In genomic region chr2:9380702-9381628, GRCh38 we compare ENCODE assay signal across 10 cellular contexts. TPM values are rescaled to one million over a fixed set of nuclear protein-coding genes. Genes with fewer than 3 reads are reported as not detected.
DNase-seq lines count a peak whose midpoint lies in the region; FAIRE-seq and TF ChIP-seq lines count a peak whose summit lies in the region.
"Had no signal": no experiment of that assay in that cellular context is flagged by ENCODE, and none has a peak within 500 bp of the region (broad histone marks: within the 10 kb centered on the region; RNA-seq: fewer than 3 reads in every experiment).

No MANE protein-coding gene starts in this region.

- H3K36me3 ChIP-seq in endothelial cell of umbilical vein (ENCODE audit: control insufficient read depth in 2 of 2, extremely low read depth in 1 of 2, insufficient read depth in 2 of 2, low read length in 2 of 2) (peaks cover 14 to 42% of the 10 kb centered on the region in 2 experiments), muscle layer of duodenum (ENCODE audit: control insufficient read depth in 1 of 2, insufficient read depth in 2 of 2, low read length in 2 of 2) (peaks cover 10 to 37% of the 10 kb centered on the region in 2 donors), testis (ENCODE audit: low read depth, missing control alignments) (no peaks in the 10 kb centered on the region)

- H3K27me3 ChIP-seq in endothelial cell of umbilical vein (ENCODE audit: control insufficient read depth in 2 of 2, insufficient read depth in 2 of 2, low read length in 2 of 2) = no peaks in the 10 kb centered on the region
- H3K27me3 ChIP-seq in muscle layer of duodenum (ENCODE audit: low read depth, low read length) = no peaks in the 10 kb centered on the region
- H3K27me3 ChIP-seq in testis = no peaks in the 10 kb centered on the region

- no peaks in the 10 kb centered on the region for H3K79me2 ChIP-seq in endothelial cell of umbilical vein (ENCODE audit: control insufficient read depth, insufficient read depth, low read length)

- H3K27ac ChIP-seq in endothelial cell of umbilical vein (ENCODE audit: insufficient read depth, low read depth, low read length) (peak overlapping the region; percentile 46), muscle layer of duodenum (ENCODE audit: low read length) (peak overlapping the region; percentile 56), testis (no peak overlapping the region)
- H3K27ac ChIP-seq: VCaP had no signal

- TF ChIP-seq POLR2A in endothelial cell of umbilical vein (IDR thresholded peaks at IDR 0.05; ENCODE audit: low read depth, low read length) (no peak), testis (IDR thresholded peaks at IDR 0.05) (no peak)

- no peaks in the 10 kb centered on the region for H3K9me3 ChIP-seq in endothelial cell of umbilical vein (replicated peaks; ENCODE audit: control insufficient read depth, insufficient read depth, low read length)
- H3K9me3 ChIP-seq in muscle layer of duodenum (ENCODE audit: control insufficient read depth in 1 of 2, low read length in 2 of 2) = no peaks in the 10 kb centered on the region
- H3K9me3 ChIP-seq in testis = no peaks in the 10 kb centered on the region

- TF ChIP-seq CTCF in AG04449 (IDR thresholded peaks at IDR 0.05; ENCODE audit: insufficient read depth, low read length, missing control alignments) (no peak), endothelial cell of umbilical vein (IDR thresholded peaks at IDR 0.05; ENCODE audit: extremely low read depth in 1 of 2, insufficient read depth in 1 of 2, low read depth in 1 of 2, low read length in 2 of 2) (no peak), testis (IDR thresholded peaks at IDR 0.05) (no peak)

- BruUV-seq in endothelial cell of umbilical vein (replicated peaks; lab: Mats Ljungman, UMichigan) = TSS peak; percentile 16

- peak; percentile 64 for FAIRE-seq in endothelial cell of umbilical vein (lab: Jason Lieb, UNC)

- POLR2A ChIA-PET in AG04449 (lab: Yijun Ruan, JAX) = no interaction called here
- POLR2A ChIA-PET in endothelial cell of umbilical vein (lab: Charles Lee) = no interaction called here
- POLR2A ChIA-PET in HEK293T (lab: Yijun Ruan, JAX) = no interaction called here

- no peak overlapping the region for H3K4me3 ChIP-seq in AG04449 (ENCODE audit: low read depth, low read length)
- no peak overlapping the region for H3K4me3 ChIP-seq in endothelial cell of umbilical vein (replicated peaks in 1 of 3; ENCODE audit: insufficient read depth in 1 of 3, low read depth in 1 of 3, low read length in 3 of 3)
- no peak overlapping the region for H3K4me3 ChIP-seq in muscle layer of duodenum (ENCODE audit: low read depth in 1 of 2, low read length in 2 of 2)
- H3K4me3 ChIP-seq in testis = no peak overlapping the region

- CTCF ChIA-PET in AG04449 (lab: Yijun Ruan, JAX) (interaction anchor here (1.1 to 2.8 kb wide), 4 partner anchors 9 to 239 kb away, joined by 4 to 22 read pairs (median 6); no protein-coding TSS in a partner anchor), endothelial cell of umbilical vein (lab: Charles Lee) (interaction anchor here (1.2 to 2.2 kb wide), 2 partner anchors 22 to 238 kb away, joined by 3 to 7 read pairs; no protein-coding TSS in a partner anchor), HEK293T (lab: Yijun Ruan, JAX) (interaction anchor here (1.0 kb wide), 1 partner anchor 10 kb away, joined by 3 read pairs; no protein-coding TSS in a partner anchor)

- H3K4me1 ChIP-seq in endothelial cell of umbilical vein (ENCODE audit: control insufficient read depth, extremely low read depth, insufficient read depth, low read length) (peaks cover 12% of the 10 kb centered on the region), muscle layer of duodenum (ENCODE audit: control insufficient read depth in 1 of 2, insufficient read depth in 2 of 2, low read length in 2 of 2) (peaks cover 0 to 8% of the 10 kb centered on the region in 2 donors), testis (no peaks in the 10 kb centered on the region)

- no peaks in the 10 kb centered on the region for H4K20me1 ChIP-seq in endothelial cell of umbilical vein (replicated peaks; ENCODE audit: control insufficient read depth, extremely low read depth, insufficient read depth, low read length)

- no peak overlapping the region for H2AFZ ChIP-seq in endothelial cell of umbilical vein (ENCODE audit: low read depth, low read length)

- H3K9ac ChIP-seq in endothelial cell of umbilical vein (replicated peaks; ENCODE audit: extremely low read depth, insufficient read depth, low read length) = no peak overlapping the region

- DNase-seq in AG04449 (ENCODE audit: low read depth, low spot score) (peak; percentile 67), NCI-H82 (lab: John Stamatoyannopoulos, UW) (peak; percentile 93), endothelial cell of umbilical vein (ENCODE audit: low read depth, low spot score) (peak; percentile 68), DMS79 treated with DMSO at 0.1 percent for 48 hours (lab: John Stamatoyannopoulos, UW) (no peak), testis (no peak), HEK293T (ENCODE audit: extremely low spot score) (no peak)
- DNase-seq in activated CD4-positive, CD25-positive, alpha-beta regulatory T cell treated with anti-CD3 and anti-CD28 coated beads, Interleukin-2, amount 50 U/mL, for 72 hours = no peak
- DNase-seq: KBM-7 had no signal

- no peak overlapping the region for H3K4me2 ChIP-seq in endothelial cell of umbilical vein (ENCODE audit: insufficient read depth, low read length)

- dilution Hi-C loops in endothelial cell of umbilical vein (cut with MboI; ENCODE audit: extremely low pct_ligation_motif_present, low sequenced_read_pairs) = no loop called here

- H3K9me1 ChIP-seq in endothelial cell of umbilical vein (replicated peaks; ENCODE audit: control insufficient read depth, extremely low read depth, insufficient read depth, low read length) = no peaks in the 10 kb centered on the region

- intact Hi-C loops in endothelial cell of umbilical vein (cut with micrococcal nuclease) = no loop called here
- intact Hi-C loops in testis (cut with DNase I; ENCODE audit: low total_unique reads) = no loop called here

- WGBS in testis, 2 donors = 84 to 89% methylated on average over 18 of the region's 18 CpGs

TF ChIP-seq in endothelial cell of umbilical vein, 7 proteins besides CTCF, POLR2A, EP300 and RAD21:
- TF ChIP-seq EZH2 (IDR thresholded peaks at IDR 0.05; ENCODE audit: borderline replicate concordance, low read depth, low read length, severe bottlenecking) (no peak), MYC (IDR thresholded peaks at IDR 0.05; ENCODE audit: low read depth, low read length) (no peak), FOS (IDR thresholded peaks at IDR 0.05; ENCODE audit: borderline replicate concordance, insufficient read depth, low read length) (no peak), JUN (IDR thresholded peaks at IDR 0.05; ENCODE audit: borderline replicate concordance, insufficient read depth, insufficient read length, low read depth) (peak; percentile 24)

TF ChIP-seq in HEK293T, 16 proteins besides CTCF, POLR2A, EP300 and RAD21:
- TF ChIP-seq ZNF384 (IDR thresholded peaks at IDR 0.05) (no peak), FOXM1 (IDR thresholded peaks at IDR 0.05; ENCODE audit: borderline replicate concordance) (no peak), FOXK2 (IDR thresholded peaks at IDR 0.05) (no peak), FOXA1 (IDR thresholded peaks at IDR 0.05) (no peak), PKNOX1 (IDR thresholded peaks at IDR 0.05) (no peak), TARDBP (IDR thresholded peaks at IDR 0.05) (no peak), SP1 (IDR thresholded peaks at IDR 0.05) (no peak), CTBP1 (IDR thresholded peaks at IDR 0.05; ENCODE audit: borderline replicate concordance) (no peak), ARNT (IDR thresholded peaks at IDR 0.05) (no peak), LEF1 (IDR thresholded peaks at IDR 0.05; ENCODE audit: borderline replicate concordance) (no peak), HDGF (IDR thresholded peaks at IDR 0.05; ENCODE audit: borderline replicate concordance) (no peak), ELF4 (IDR thresholded peaks at IDR 0.05) (no peak), NFRKB (IDR thresholded peaks at IDR 0.05) (no peak), L3MBTL2 (conservative IDR thresholded peaks at IDR 0.05) (no peak), SUZ12 (IDR thresholded peaks at IDR 0.05) (no peak)

RNA-seq across cellular contexts. Expression of gene ITGB1BP1, which starts 42.4 kb away (rescaled TPM):
- 95.5 and 170 TPM in 2 replicates for total RNA-seq in endothelial cell of umbilical vein
- polyA plus RNA-seq in endothelial cell of umbilical vein = 43.3 and 45.0 TPM in 2 replicates
- 77.1 and 81.9 TPM in 2 replicates for polyA plus RNA-seq in endothelial cell of umbilical vein (2011; cell fraction: cytosol; rRNA removed)
- 60.3 and 66.0 TPM in 2 replicates for polyA plus RNA-seq in endothelial cell of umbilical vein (2011; cell fraction: nucleus; rRNA removed)
- 135 and 188 TPM in 2 replicates for polyA plus RNA-seq in endothelial cell of umbilical vein (2012)
- polyA minus RNA-seq in endothelial cell of umbilical vein = 22.1 and 25.2 TPM in 2 replicates
- 55.0 TPM for polyA minus RNA-seq in endothelial cell of umbilical vein (2011; cell fraction: cytosol; rRNA and poly(A)+ RNA removed)
- 11.1 and 14.7 TPM in 2 replicates for polyA minus RNA-seq in endothelial cell of umbilical vein (2011; cell fraction: nucleus; rRNA and poly(A)+ RNA removed)
- 10 to 100 TPM; 31.3 to 38.1 TPM for total RNA-seq in testis
- polyA plus RNA-seq in testis (ENCODE audit: insufficient read depth, low read depth, low replicate concordance) = 45.6 TPM

RNA-seq across cellular contexts. Expression of gene CPSF3, which starts 42.5 kb away (rescaled TPM):
- total RNA-seq in endothelial cell of umbilical vein (35.6 and 37.1 TPM in 2 replicates), testis (10 to 100 TPM; 54.4 to 72.3 TPM)
- polyA plus RNA-seq in endothelial cell of umbilical vein (12.2 and 13.7 TPM in 2 replicates), testis (ENCODE audit: insufficient read depth, low read depth, low replicate concordance) (112 TPM)
- polyA plus RNA-seq in endothelial cell of umbilical vein (2011; cell fraction: cytosol; rRNA removed) = 22.7 and 23.4 TPM in 2 replicates
- polyA plus RNA-seq in endothelial cell of umbilical vein (2011; cell fraction: nucleus; rRNA removed) = 37.7 and 44.9 TPM in 2 replicates
- 46.4 and 56.3 TPM in 2 replicates for polyA plus RNA-seq in endothelial cell of umbilical vein (2012)
- 16.1 and 19.1 TPM in 2 replicates for polyA minus RNA-seq in endothelial cell of umbilical vein
- polyA minus RNA-seq in endothelial cell of umbilical vein (2011; cell fraction: cytosol; rRNA and poly(A)+ RNA removed) = 30.6 TPM
- polyA minus RNA-seq in endothelial cell of umbilical vein (2011; cell fraction: nucleus; rRNA and poly(A)+ RNA removed) = 19.9 and 20.3 TPM in 2 replicates

Comparison
In these comparisons a context has a peak if more than half of its experiments do, and no peak if none do; other contexts are left out.
1. DNase-seq: peak in AG04449 (single experiment), NCI-H82 (single experiment) and endothelial cell of umbilical vein (single experiment); none in DMS79 treated with DMSO at 0.1 percent for 48 hours (single experiment), testis (single experiment), activated CD4-positive, CD25-positive, alpha-beta regulatory T cell treated with anti-CD3 and anti-CD28 coated beads, Interleukin-2, amount 50 U/mL, for 72 hours (single experiment) and HEK293T (single experiment).
2. H3K27ac ChIP-seq: peak in endothelial cell of umbilical vein (single experiment) and muscle layer of duodenum (single experiment); none in testis (0 of 2).